In genomic region chr3:115792206-115792955, GRCh38 we compare ENCODE assay signal across 9 cellular contexts.
DNase-seq lines count a peak whose midpoint lies in the region; ATAC-seq, FAIRE-seq and TF ChIP-seq lines count a peak whose summit lies in the region.
"Had no signal": no experiment of that assay in that cellular context is flagged by ENCODE, and none has a peak within 500 bp of the region (broad histone marks: within the 10 kb centered on the region; RNA-seq: fewer than 3 reads in every experiment).

No MANE protein-coding gene starts in this region.

- H4K20me1 ChIP-seq in IMR-90 (ENCODE audit: insufficient read depth, low read length) (no peaks in the 10 kb centered on the region), GM12878 (ENCODE audit: control insufficient read depth, insufficient read depth) (no peaks in the 10 kb centered on the region)

- no peaks in the 10 kb centered on the region for H3K9me3 Mint-ChIP-seq in stimulated activated effector memory CD8-positive, alpha-beta T cell treated with anti-CD3 and anti-CD28 coated beads, Interleukin-12 subunit alpha, Interleukin-12 subunit beta, amount 100 ng/mL, for 72 hours

- H3K4me1 ChIP-seq in IMR-90 (ENCODE audit: control insufficient read depth, insufficient read depth, low read length), result peaks cover 15% of the 10 kb centered on the region
- H3K4me1 ChIP-seq in GM12878 (ENCODE audit: control insufficient read depth, insufficient read depth, low read length), result no peaks in the 10 kb centered on the region

- WGBS in IMR-90 (ENCODE audit: extremely low coverage in 2 of 2, insufficient read length in 1 of 2), 2 experiments, result 40% methylated on average over 1 of the region's 6 CpGs; no CpG with 5 or more reads in 1 of the 2 experiments
- WGBS in GM12878 (ENCODE audit: insufficient coverage, insufficient replicate concordance, low lambda C conversion rate, missing lambda C conversion rate), result 35% methylated on average over 6 of the region's 6 CpGs

- H3K4me1 Mint-ChIP-seq in stimulated activated effector memory CD8-positive, alpha-beta T cell treated with anti-CD3 and anti-CD28 coated beads, Interleukin-12 subunit alpha, Interleukin-12 subunit beta, amount 100 ng/mL, for 72 hours, result peaks cover 36% of the 10 kb centered on the region

- no peak overlapping the region for H3K9ac ChIP-seq in IMR-90 (ENCODE audit: low read depth, low read length)
- no peak overlapping the region for H3K9ac ChIP-seq in GM12878 (ENCODE audit: control insufficient read depth, insufficient read depth, low read length)

- H2AFZ ChIP-seq in IMR-90 (replicated peaks; ENCODE audit: low read length, poor library complexity) (peak overlapping the region; percentile 65), GM12878 (ENCODE audit: control insufficient read depth, low read depth, low read length) (no peak overlapping the region)

- TF ChIP-seq EP300 in GM12878 (IDR thresholded peaks at IDR 0.05; ENCODE audit: borderline replicate concordance in 1 of 2, control insufficient read depth in 1 of 2, low read depth in 2 of 2, low read length in 2 of 2), result no peak

- peak overlapping the region; percentile 71 for H3K4ac ChIP-seq in IMR-90 (ENCODE audit: low read depth, low read length)

- FAIRE-seq in GM12878 (lab: Jason Lieb, UNC), result no peak

- DNase-seq in activated T-cell treated with anti-CD3 and anti-CD28 coated beads for 24 hours (ENCODE audit: low read depth) (peak; percentile 11), activated T-cell treated with anti-CD3 and anti-CD28 coated beads for 4 hours (no peak), IMR-90 (peak; percentile 52), GM12878 (ENCODE audit: low read depth, low spot score) (no peak), KBM-7 (no peak), cerebellum (ENCODE audit: low spot score) (no peak), NOMO-1 (lab: John Stamatoyannopoulos, UW; ENCODE audit: unreplicated experiment in 2 of 2) (no peak)
- DNase-seq in stimulated activated effector memory CD8-positive, alpha-beta T cell treated with anti-CD3 and anti-CD28 coated beads, Interleukin-12 subunit alpha, Interleukin-12 subunit beta, amount 100 ng/mL, for 72 hours (ENCODE audit: low spot score in 2 of 2), result no peak

- H2BK5ac ChIP-seq in IMR-90 (ENCODE audit: low read depth, low read length, poor library complexity, severe bottlenecking), result peak overlapping the region; percentile 24

- peak overlapping the region; percentile 50 for H2AK5ac ChIP-seq in IMR-90 (ENCODE audit: low read depth, low read length)

- CTCF ChIA-PET in IMR-90 (lab: Yijun Ruan, JAX) (no interaction called here), GM12878 (lab: Yijun Ruan, JAX) (no interaction called here)

- H2BK120ac ChIP-seq in IMR-90 (ENCODE audit: low read depth, low read length), result peak overlapping the region; percentile 77

- no peaks in the 10 kb centered on the region for H3K79me2 ChIP-seq in GM12878 (ENCODE audit: control insufficient read depth, insufficient read depth, low read length)

- no peak for TF ChIP-seq RAD21 in IMR-90 (IDR thresholded peaks at IDR 0.05; ENCODE audit: low read length)
- no peak for TF ChIP-seq RAD21 in GM12878 (IDR thresholded peaks at IDR 0.05; ENCODE audit: insufficient read depth, low read depth, low read length)

- no peak overlapping the region for H2AK9ac ChIP-seq in IMR-90 (replicated peaks; ENCODE audit: low read depth, low read length, poor library complexity)

- intact Hi-C loops in IMR-90 (cut with micrococcal nuclease) (no loop called here), GM12878 (cut with micrococcal nuclease; ENCODE audit: unreplicated experiment) (no loop called here)

- H3K27ac ChIP-seq in IMR-90 (ENCODE audit: insufficient read depth, low read length), result no peak overlapping the region; the same call in 1 of the 2 replicates
- no peak overlapping the region for H3K27ac ChIP-seq in GM12878 (ENCODE audit: control insufficient read depth, insufficient read depth)

- H3K23ac ChIP-seq in IMR-90 (ENCODE audit: low read depth, low read length), result no peak overlapping the region

- in situ Hi-C loops in IMR-90 (cut with MboI; ENCODE audit: low sequenced_read_pairs), result no loop called here
- in situ Hi-C loops in GM12878 (cut with MboI), result no loop called here
- in situ Hi-C loops in KBM-7 (cut with MboI; ENCODE audit: low pct_unique_long_range_greater_than_20kb, low sequenced_read_pairs), result no loop called here

- no peak for ATAC-seq in IMR-90 (ENCODE audit: low read depth)
- peak; percentile 83 for ATAC-seq in GM12878
- peak; percentile 90 for ATAC-seq in stimulated activated effector memory CD8-positive, alpha-beta T cell treated with anti-CD3 and anti-CD28 coated beads, Interleukin-12 subunit alpha, Interleukin-12 subunit beta, amount 100 ng/mL, for 72 hours

- H3K27me3 ChIP-seq in IMR-90 (ENCODE audit: control insufficient read depth, insufficient read depth, low read length), result no peaks in the 10 kb centered on the region
- 0 out of 4 replicates have a peak, but pooled peaks cover 0 to 2% of the 10 kb centered on the region in 2 experiments for H3K27me3 ChIP-seq in GM12878 (replicated peaks in 1 of 2; ENCODE audit: control insufficient read depth in 2 of 2, insufficient read depth in 2 of 2, low read length in 1 of 2)

- dilution Hi-C loops in IMR-90 (cut with HindIII; ENCODE audit: low sequenced_read_pairs, unreplicated experiment), result no loop called here

- peak overlapping the region; percentile 53 for H3K4me3 Mint-ChIP-seq in stimulated activated effector memory CD8-positive, alpha-beta T cell treated with anti-CD3 and anti-CD28 coated beads, Interleukin-12 subunit alpha, Interleukin-12 subunit beta, amount 100 ng/mL, for 72 hours
- H3K4me3 Mint-ChIP-seq: B cell had no signal

- H3K4me2 ChIP-seq in IMR-90 (ENCODE audit: low read depth, low read length), result no peak overlapping the region
- H3K4me2 ChIP-seq in GM12878 (ENCODE audit: control insufficient read depth, insufficient read depth), result no peak overlapping the region

- peak overlapping the region; percentile 45; the same call in 1 of the 2 replicates for H4K5ac ChIP-seq in IMR-90 (ENCODE audit: low read depth, low read length)

- peak overlapping the region; percentile 93; the same call in 1 of the 2 replicates for H3K18ac ChIP-seq in IMR-90 (ENCODE audit: low read depth, low read length)

- no TSS peak for BruUV-seq in IMR-90 (replicated peaks; lab: Mats Ljungman, UMichigan)
- BruUV-seq in GM12878 (replicated peaks; lab: Mats Ljungman, UMichigan), result no TSS peak

- H4K8ac ChIP-seq in IMR-90 (ENCODE audit: low read depth in 2 of 2, low read length in 2 of 2), result peak overlapping the region; percentile 14 to 39; a peak in 2 of 4 replicates

- peak overlapping the region; percentile 79 for H4K91ac ChIP-seq in IMR-90 (ENCODE audit: insufficient read depth, low read depth, low read length)

- H3K56ac ChIP-seq in IMR-90 (ENCODE audit: extremely low read depth, insufficient read depth, low read length), result 0 out of 2 replicates have a peak overlapping the region, but pooled peaks have one; percentile 0

- TF ChIP-seq POLR2A in IMR-90 (IDR thresholded peaks at IDR 0.05; ENCODE audit: low read depth, low read length) (no peak), GM12878 (IDR thresholded peaks at IDR 0.05; ENCODE audit: low read depth, low read length) (no peak)

- peak overlapping the region; percentile 45 for H2BK20ac ChIP-seq in IMR-90 (ENCODE audit: low read depth, low read length)

- no peak overlapping the region for H3K4me3 ChIP-seq in IMR-90 (ENCODE audit: insufficient read depth, low read depth, low read length)
- H3K4me3 ChIP-seq in GM12878, result no peak overlapping the region

- POLR2A ChIA-PET in IMR-90 (lab: Charles Lee; ENCODE audit: unreplicated experiment), result no interaction called here
- POLR2A ChIA-PET in GM12878 (lab: Charles Lee), result no interaction called here

- RAD21 ChIA-PET in GM12878 (lab: Charles Lee; ENCODE audit: unreplicated experiment), result no interaction called here

- peaks cover 3% of the 10 kb centered on the region; the same call in 1 of the 2 replicates for H3K9me1 ChIP-seq in IMR-90 (ENCODE audit: insufficient read depth, low read length)

- H3K9me3 ChIP-seq in IMR-90 (ENCODE audit: control insufficient read depth, insufficient read depth, low read length), result no peaks in the 10 kb centered on the region; the same call in 1 of the 2 replicates
- H3K9me3 ChIP-seq in GM12878 (replicated peaks; ENCODE audit: control insufficient read depth, insufficient read depth, low read length), result no peaks in the 10 kb centered on the region

- peak overlapping the region; percentile 18; the same call in 2 of the 3 replicates for H2BK15ac ChIP-seq in IMR-90 (ENCODE audit: low read depth, low read length)

- SMC1A ChIA-PET in GM12878 (lab: Charles Lee; ENCODE audit: uncharacterized antibody, unreplicated experiment), result interaction anchor here (0.9 kb wide), 1 partner anchor 8 kb away, joined by 3 read pairs; no protein-coding TSS in a partner anchor

- H3K36me3 Mint-ChIP-seq in stimulated activated effector memory CD8-positive, alpha-beta T cell treated with anti-CD3 and anti-CD28 coated beads, Interleukin-12 subunit alpha, Interleukin-12 subunit beta, amount 100 ng/mL, for 72 hours, result no peaks in the 10 kb centered on the region

- H3K27ac Mint-ChIP-seq in stimulated activated effector memory CD8-positive, alpha-beta T cell treated with anti-CD3 and anti-CD28 coated beads, Interleukin-12 subunit alpha, Interleukin-12 subunit beta, amount 100 ng/mL, for 72 hours, result peak overlapping the region; percentile 16
- H3K27ac Mint-ChIP-seq: B cell had no signal

- H3K36me3 ChIP-seq in IMR-90 (ENCODE audit: control insufficient read depth, insufficient read depth, low read length) (no peaks in the 10 kb centered on the region), GM12878 (ENCODE audit: control insufficient read depth in 2 of 2, insufficient read depth in 2 of 2, low read length in 1 of 2) (no peaks in the 10 kb centered on the region)

- H3K79me1 ChIP-seq in IMR-90 (ENCODE audit: low read depth in 1 of 2, low read length in 2 of 2), result no peaks in the 10 kb centered on the region

- H3K14ac ChIP-seq in IMR-90 (replicated peaks; ENCODE audit: low read depth, low read length), result no peak overlapping the region; the same call in 1 of the 2 replicates

- TF ChIP-seq CTCF in IMR-90 (conservative IDR thresholded peaks at IDR 0.05; ENCODE audit: low read depth, low read length) (no peak), GM12878 (IDR thresholded peaks at IDR 0.05 in 2 of 3, conservative IDR thresholded peaks at IDR 0.05 in 1 of 3; ENCODE audit: control insufficient read depth in 2 of 3, extremely low read depth in 1 of 3, insufficient read depth in 1 of 3, low read depth in 3 of 3, low read length in 3 of 3) (no peak)

TF ChIP-seq in IMR-90, 13 proteins besides CTCF, POLR2A, EP300 and RAD21 (continues in another document):
- TF ChIP-seq BHLHE40 (IDR thresholded peaks at IDR 0.05; ENCODE audit: low read depth, low read length), result no peak
- TF ChIP-seq MAFK (IDR thresholded peaks at IDR 0.05; ENCODE audit: low read depth, low read length), result no peak
- no peak for TF ChIP-seq CHD1 (IDR thresholded peaks at IDR 0.05; ENCODE audit: low read depth, low read length)

TF ChIP-seq in GM12878, 131 proteins besides CTCF, POLR2A, EP300 and RAD21 (continues in another document):
- no peak for TF ChIP-seq ZZZ3 (IDR thresholded peaks at IDR 0.05; ENCODE audit: control insufficient read depth, insufficient read length, low read depth)
- no peak for TF ChIP-seq KAT2A (conservative IDR thresholded peaks at IDR 0.05; ENCODE audit: control insufficient read depth, low read depth, low read length)

Comparison
In these comparisons a context has a peak if more than half of its experiments do, and no peak if none do; other contexts are left out.
1. DNase-seq: peak in activated T-cell treated with anti-CD3 and anti-CD28 coated beads for 24 hours (single experiment) and IMR-90 (single experiment); none in activated T-cell treated with anti-CD3 and anti-CD28 coated beads for 4 hours (single experiment), GM12878 (single experiment), stimulated activated effector memory CD8-positive, alpha-beta T cell treated with anti-CD3 and anti-CD28 coated beads, Interleukin-12 subunit alpha, Interleukin-12 subunit beta, amount 100 ng/mL, for 72 hours (0 of 2), KBM-7 (single experiment), cerebellum (single experiment) and NOMO-1 (0 of 2).